In genomic region chr2:118061135-118061955, GRCh38 we compare ENCODE assay signal across 8 cellular contexts. TPM values are rescaled to one million over a fixed set of nuclear protein-coding genes. Genes with fewer than 3 reads are reported as not detected.
DNase-seq lines count a peak whose midpoint lies in the region; ATAC-seq and TF ChIP-seq lines count a peak whose summit lies in the region.

No MANE protein-coding gene starts in this region.

- no peaks in the 10 kb centered on the region for H3K36me3 Mint-ChIP-seq in type B pancreatic cell
- no peaks in the 10 kb centered on the region for H3K36me3 Mint-ChIP-seq in activated naive CD8-positive, alpha-beta T cell treated with anti-CD3 and anti-CD28 coated beads for 36 hours

- no peak overlapping the region for H3K27ac Mint-ChIP-seq in type B pancreatic cell
- H3K27ac Mint-ChIP-seq in activated naive CD8-positive, alpha-beta T cell treated with anti-CD3 and anti-CD28 coated beads for 36 hours = no peak overlapping the region

- H3K27me3 Mint-ChIP-seq in type B pancreatic cell = peaks cover 27% of the 10 kb centered on the region
- H3K27me3 Mint-ChIP-seq in activated naive CD8-positive, alpha-beta T cell treated with anti-CD3 and anti-CD28 coated beads for 36 hours = peaks cover 40% of the 10 kb centered on the region

- H3K36me3 ChIP-seq in RWPE2 (ENCODE audit: low read depth) (no peaks in the 10 kb centered on the region), cardiac muscle cell (no peaks in the 10 kb centered on the region)

- H3K27ac ChIP-seq in RWPE2 (ENCODE audit: poor library complexity, severe bottlenecking) (no peak overlapping the region), cardiac muscle cell (no peak overlapping the region)

- TF ChIP-seq CTCF in RWPE2 (IDR thresholded peaks at IDR 0.05; ENCODE audit: poor library complexity, severe bottlenecking) (peak; percentile 82), cardiac muscle cell (IDR thresholded peaks at IDR 0.05; ENCODE audit: low read depth, low read length) (peak; percentile 57), type B pancreatic cell (conservative IDR thresholded peaks at IDR 0.05) (peak; percentile 45)

- no peaks in the 10 kb centered on the region for H3K9me3 ChIP-seq in RWPE2 (ENCODE audit: severe bottlenecking)
- no peaks in the 10 kb centered on the region for H3K9me3 ChIP-seq in cardiac muscle cell (ENCODE audit: low read depth)

- H3K27me3 ChIP-seq in RWPE2 (ENCODE audit: insufficient read depth, poor library complexity, severe bottlenecking) (no peaks in the 10 kb centered on the region), cardiac muscle cell (no peaks in the 10 kb centered on the region)

- H3K4me1 Mint-ChIP-seq in type B pancreatic cell (ENCODE audit: unreplicated experiment) = no peaks in the 10 kb centered on the region
- peaks cover 8% of the 10 kb centered on the region for H3K4me1 Mint-ChIP-seq in activated naive CD8-positive, alpha-beta T cell treated with anti-CD3 and anti-CD28 coated beads for 36 hours

- DNase-seq in COLO829 (ENCODE audit: low spot score) (peak; percentile 35), RWPE2 (ENCODE audit: low spot score) (no peak), cardiac muscle cell (ENCODE audit: low read depth in 1 of 2, low spot score in 1 of 2) (peak; percentile 29 to 88), type B pancreatic cell (ENCODE audit: extremely low spot score, unreplicated experiment) (no peak), COR-L47 (lab: John Stamatoyannopoulos, UW) (no peak)
- DNase-seq in activated naive CD8-positive, alpha-beta T cell treated with anti-CD3 and anti-CD28 coated beads for 36 hours = no peak

- ATAC-seq in GM19328 (IDR thresholded peaks at IDR 0.05; ENCODE audit: unreplicated experiment) = peak; percentile 80
- ATAC-seq in HG03159 (IDR thresholded peaks at IDR 0.05; ENCODE audit: unreplicated experiment) = peak; percentile 72
- peak; percentile 87 for ATAC-seq in RWPE2 (ENCODE audit: low read depth)

- no peaks in the 10 kb centered on the region for H3K4me1 ChIP-seq in RWPE2 (ENCODE audit: insufficient read depth, poor library complexity, severe bottlenecking)
- no peaks in the 10 kb centered on the region for H3K4me1 ChIP-seq in cardiac muscle cell (ENCODE audit: low read depth)

- H3K4me3 ChIP-seq in RWPE2 (ENCODE audit: severe bottlenecking) (no peak overlapping the region), cardiac muscle cell (no peak overlapping the region)

- H3K4me3 Mint-ChIP-seq in type B pancreatic cell = no peak overlapping the region
- H3K4me3 Mint-ChIP-seq in activated naive CD8-positive, alpha-beta T cell treated with anti-CD3 and anti-CD28 coated beads for 36 hours = no peak overlapping the region

- H3K9me3 Mint-ChIP-seq in type B pancreatic cell = no peaks in the 10 kb centered on the region
- no peaks in the 10 kb centered on the region for H3K9me3 Mint-ChIP-seq in activated naive CD8-positive, alpha-beta T cell treated with anti-CD3 and anti-CD28 coated beads for 36 hours

RNA-seq across cellular contexts. Expression of gene INSIG2, which starts 26.9 kb away (rescaled TPM):
- total RNA-seq in cardiac muscle cell = 12.4 and 21.8 TPM in 2 replicates
- polyA plus RNA-seq in cardiac muscle cell = 62.2 and 62.8 TPM in 2 replicates
- total RNA-seq in type B pancreatic cell (ENCODE audit: low replicate concordance) = 18.7 and 22.7 TPM in 2 replicates
- total RNA-seq in activated naive CD8-positive, alpha-beta T cell treated with anti-CD3 and anti-CD28 coated beads for 36 hours = 10 to 100 TPM; 31.8 to 35.3 TPM

RNA-seq across cellular contexts. Expression of gene CCDC93, which starts 47.5 kb away (rescaled TPM):
- total RNA-seq in cardiac muscle cell (18.0 and 20.8 TPM in 2 replicates), type B pancreatic cell (ENCODE audit: low replicate concordance) (36.2 and 36.7 TPM in 2 replicates)
- 16.9 and 17.0 TPM in 2 replicates for polyA plus RNA-seq in cardiac muscle cell
- total RNA-seq in activated naive CD8-positive, alpha-beta T cell treated with anti-CD3 and anti-CD28 coated beads for 36 hours = 10 to 100 TPM; 22.9 to 25.5 TPM

Comparison
In these comparisons a context has a peak if more than half of its experiments do, and no peak if none do; other contexts are left out.
1. DNase-seq: peak in COLO829 (single experiment) and cardiac muscle cell (2 of 2); none in RWPE2 (single experiment), type B pancreatic cell (single experiment), COR-L47 (single experiment) and activated naive CD8-positive, alpha-beta T cell treated with anti-CD3 and anti-CD28 coated beads for 36 hours (single experiment).
2. Peak in every context shown above with its lines, with median percentiles within 50 percentile points of each other: ATAC-seq and CTCF ChIP-seq.